In genomic region chr7:141649865-141650499, GRCh38 we compare ENCODE assay signal across 8 cellular contexts. TPM values are rescaled to one million over a fixed set of nuclear protein-coding genes. Genes with fewer than 3 reads are reported as not detected.
DNase-seq lines count a peak whose midpoint lies in the region; ATAC-seq and TF ChIP-seq lines count a peak whose summit lies in the region.

No MANE protein-coding gene starts in this region.

- no peaks in the 10 kb centered on the region for H3K9me3 Mint-ChIP-seq in effector memory CD8-positive, alpha-beta T cell

- no peak for TF ChIP-seq EP300 in upper lobe of left lung (IDR thresholded peaks at IDR 0.05)

- H3K4me1 ChIP-seq in upper lobe of left lung, result peaks cover 0 to 4% (median 0%) of the 10 kb centered on the region in 4 donors

- WGBS in upper lobe of left lung, 2 donors, result 35% methylated on average over 4 of the region's 4 CpGs

- ATAC-seq in HG02759 (IDR thresholded peaks at IDR 0.05; ENCODE audit: unreplicated experiment) (peak; percentile 74), SK-N-SH treated with all-trans-retinoic acid at 6 μM for 48 hours (peak; percentile 98), upper lobe of left lung (ENCODE audit: low FRiP score in 2 of 2) (peak; percentile 71 to 75)
- ATAC-seq in effector memory CD8-positive, alpha-beta T cell (replicated peaks), result no peak

- H3K4me3 Mint-ChIP-seq in effector memory CD8-positive, alpha-beta T cell, result no peak overlapping the region

- peak; percentile 80 for DNase-seq in GM12865 (ENCODE audit: low read depth)
- peak; percentile 88 for DNase-seq in NCI-H1105 treated with DMSO at 0.1 percent for 48 hours (lab: John Stamatoyannopoulos, UW)
- DNase-seq in effector memory CD8-positive, alpha-beta T cell, result no peak
- peak; percentile 95 for DNase-seq in medulla oblongata (ENCODE audit: extremely low spot score)
- no peak for DNase-seq in upper lobe of left lung

- H3K36me3 Mint-ChIP-seq in effector memory CD8-positive, alpha-beta T cell (ENCODE audit: insufficient read depth), result peaks cover 37% of the 10 kb centered on the region

- no peaks in the 10 kb centered on the region for H3K27me3 Mint-ChIP-seq in effector memory CD8-positive, alpha-beta T cell

- H3K27ac Mint-ChIP-seq in effector memory CD8-positive, alpha-beta T cell, result peak overlapping the region; percentile 40 to 55

- peaks cover 0 to 22% (median 8%) of the 10 kb centered on the region in 4 donors for H3K36me3 ChIP-seq in upper lobe of left lung

- TF ChIP-seq CTCF in 22Rv1 (IDR thresholded peaks at IDR 0.05) (peak; percentile 99), GM12865 (IDR thresholded peaks at IDR 0.05; ENCODE audit: insufficient read depth, low read depth, low read length, missing control alignments) (peak; percentile 72), upper lobe of left lung (IDR thresholded peaks at IDR 0.05) (peak in 4 of 6 experiments; percentile 29 to 55 (median 34))

- H3K4me1 Mint-ChIP-seq in effector memory CD8-positive, alpha-beta T cell (ENCODE audit: low read depth in 2 of 2), result peaks cover 4 to 7% of the 10 kb centered on the region in 2 donors

- no peaks in the 10 kb centered on the region for H3K27me3 ChIP-seq in upper lobe of left lung

- TF ChIP-seq POLR2A in upper lobe of left lung (IDR thresholded peaks at IDR 0.05), result no peak

- H3K27ac ChIP-seq in 22Rv1, result peak overlapping the region; percentile 15; the same call in 1 of the 2 replicates
- H3K27ac ChIP-seq in upper lobe of left lung, result no peak overlapping the region

- no peaks in the 10 kb centered on the region for H3K9me3 ChIP-seq in upper lobe of left lung

- H3K4me3 ChIP-seq in GM12865 (ENCODE audit: low read depth, low read length), result no peak overlapping the region
- H3K4me3 ChIP-seq in upper lobe of left lung, result no peak overlapping the region

TF ChIP-seq in SK-N-SH treated with all-trans-retinoic acid at 6 μM for 48 hours, 23 proteins besides CTCF, POLR2A, EP300 and RAD21:
- TF ChIP-seq CREB5 (CRISPR knock-in tag; IDR thresholded peaks at IDR 0.05; ENCODE audit: low read depth) (no peak), CSRNP3 (CRISPR knock-in tag; IDR thresholded peaks at IDR 0.05) (no peak), POU6F1 (CRISPR knock-in tag; IDR thresholded peaks at IDR 0.05; ENCODE audit: borderline replicate concordance, low read depth) (no peak), ZFP3 (CRISPR knock-in tag; IDR thresholded peaks at IDR 0.05) (no peak), ZFP30 (CRISPR knock-in tag; IDR thresholded peaks at IDR 0.05) (no peak), RARB (CRISPR knock-in tag; IDR thresholded peaks at IDR 0.05) (no peak), ZNF8 (CRISPR knock-in tag; IDR thresholded peaks at IDR 0.05) (no peak), CSDC2 (CRISPR knock-in tag; IDR thresholded peaks at IDR 0.05) (no peak), TOX (CRISPR knock-in tag; IDR thresholded peaks at IDR 0.05; ENCODE audit: borderline replicate concordance) (no peak), GLIS3 (CRISPR knock-in tag; IDR thresholded peaks at IDR 0.05) (no peak)
- TF ChIP-seq, protein P1, sequence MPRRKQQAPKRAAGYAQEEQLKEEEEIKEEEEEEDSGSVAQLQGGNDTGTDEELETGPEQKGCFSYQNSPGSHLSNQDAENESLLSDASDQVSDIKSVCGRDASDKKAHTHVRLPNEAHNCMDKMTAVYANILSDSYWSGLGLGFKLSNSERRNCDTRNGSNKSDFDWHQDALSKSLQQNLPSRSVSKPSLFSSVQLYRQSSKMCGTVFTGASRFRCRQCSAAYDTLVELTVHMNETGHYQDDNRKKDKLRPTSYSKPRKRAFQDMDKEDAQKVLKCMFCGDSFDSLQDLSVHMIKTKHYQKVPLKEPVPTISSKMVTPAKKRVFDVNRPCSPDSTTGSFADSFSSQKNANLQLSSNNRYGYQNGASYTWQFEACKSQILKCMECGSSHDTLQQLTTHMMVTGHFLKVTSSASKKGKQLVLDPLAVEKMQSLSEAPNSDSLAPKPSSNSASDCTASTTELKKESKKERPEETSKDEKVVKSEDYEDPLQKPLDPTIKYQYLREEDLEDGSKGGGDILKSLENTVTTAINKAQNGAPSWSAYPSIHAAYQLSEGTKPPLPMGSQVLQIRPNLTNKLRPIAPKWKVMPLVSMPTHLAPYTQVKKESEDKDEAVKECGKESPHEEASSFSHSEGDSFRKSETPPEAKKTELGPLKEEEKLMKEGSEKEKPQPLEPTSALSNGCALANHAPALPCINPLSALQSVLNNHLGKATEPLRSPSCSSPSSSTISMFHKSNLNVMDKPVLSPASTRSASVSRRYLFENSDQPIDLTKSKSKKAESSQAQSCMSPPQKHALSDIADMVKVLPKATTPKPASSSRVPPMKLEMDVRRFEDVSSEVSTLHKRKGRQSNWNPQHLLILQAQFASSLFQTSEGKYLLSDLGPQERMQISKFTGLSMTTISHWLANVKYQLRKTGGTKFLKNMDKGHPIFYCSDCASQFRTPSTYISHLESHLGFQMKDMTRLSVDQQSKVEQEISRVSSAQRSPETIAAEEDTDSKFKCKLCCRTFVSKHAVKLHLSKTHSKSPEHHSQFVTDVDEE (CRISPR knock-in tag; IDR thresholded peaks at IDR 0.05), result no peak

RNA-seq across cellular contexts. Expression of gene DENND11, which starts 52.0 kb away (rescaled TPM):
- total RNA-seq in upper lobe of left lung, result 10 to 100 TPM; 17.5 to 36.0 (median 29.1) TPM

RNA-seq across cellular contexts. Expression of gene WEE2, which starts 58.2 kb away (rescaled TPM):
- total RNA-seq in upper lobe of left lung, result under 1 TPM in 1 of 6 donors, not detected in 5; 0.78 TPM

Comparison
In these comparisons a context has a peak if more than half of its experiments do, and no peak if none do; other contexts are left out.
1. CTCF ChIP-seq: peak in every context shown above with its lines; median percentile 99 in 22Rv1; 72 in GM12865; 34 in upper lobe of left lung.
2. DNase-seq: peak in GM12865 (single experiment), NCI-H1105 treated with DMSO at 0.1 percent for 48 hours (single experiment) and medulla oblongata (single experiment); none in effector memory CD8-positive, alpha-beta T cell (0 of 3) and upper lobe of left lung (0 of 2).